ENCODE assay signal across 19 cellular contexts in genomic region chr7:108291791-108292440, GRCh38.
DNase-seq lines count a peak whose midpoint lies in the region; ATAC-seq and TF ChIP-seq lines count a peak whose summit lies in the region.
"Had no signal": no experiment of that assay in that cellular context is flagged by ENCODE, and none has a peak within 500 bp of the region (broad histone marks: within the 10 kb centered on the region; RNA-seq: fewer than 3 reads in every experiment).

No MANE protein-coding gene starts in this region.

- CTCF ChIA-PET in A673 (lab: Charles Lee) = no interaction called here
- CTCF ChIA-PET in HEK293 (lab: Yijun Ruan, JAX) = no interaction called here
- CTCF ChIA-PET in PC-3 (lab: Charles Lee) = no interaction called here

- peaks cover 10% of the 10 kb centered on the region for H3K27me3 Mint-ChIP-seq in activated T-helper 2 cell treated with anti-CD3 and anti-CD28 coated beads, Interferon-gamma antibody, Interleukin-2, Interleukin-4, amounts not matched to agents 10 μg/mL and 5 μg/mL and 100 μg/mL, durations not matched to agents 14 hours and 24 hours and 36 hours (ENCODE audit: low read depth)
- H3K27me3 Mint-ChIP-seq: naive thymus-derived CD8-positive, alpha-beta T cell had no signal

- no peaks in the 10 kb centered on the region for H3K9me3 Mint-ChIP-seq in activated T-helper 2 cell treated with anti-CD3 and anti-CD28 coated beads, Interferon-gamma antibody, Interleukin-2, Interleukin-4, amounts not matched to agents 10 μg/mL and 5 μg/mL and 100 μg/mL, durations not matched to agents 14 hours and 24 hours and 36 hours

- no peak overlapping the region for H3K4me2 ChIP-seq in PC-3 (ENCODE audit: low read length)

- peak overlapping the region; percentile 86 for H3K27ac ChIP-seq in A673 (ENCODE audit: low read depth, low read length, poor library complexity, severe bottlenecking)
- no peak overlapping the region for H3K27ac ChIP-seq in HEK293 (ENCODE audit: extremely low read depth, low read depth, low read length)
- no peak overlapping the region for H3K27ac ChIP-seq in right cardiac atrium (ENCODE audit: low read length)
- no peak overlapping the region for H3K27ac ChIP-seq in PC-3 (ENCODE audit: low read length)
- H3K27ac ChIP-seq: coronary artery had no signal

- TF ChIP-seq CTCF in A673 (conservative IDR thresholded peaks at IDR 0.05; ENCODE audit: low read depth, low read length) (no peak), HEK293 (tag by site-specific recombination; IDR thresholded peaks at IDR 0.05) (no peak), cardiac fibroblast (IDR thresholded peaks at IDR 0.05; ENCODE audit: low read depth, low read length) (no peak), PC-3 (conservative IDR thresholded peaks at IDR 0.05; ENCODE audit: low read depth, low read length) (no peak)

- DNase-seq in A673 (ENCODE audit: low spot score) (no peak), cardiac fibroblast (ENCODE audit: low read depth in 2 of 2) (peak; percentile 76 to 88), right cardiac atrium (no peak), PC-3 (no peak), inferior parietal cortex (ENCODE audit: extremely low spot score) (no peak), AG20443 (ENCODE audit: low spot score) (no peak)
- no peak for DNase-seq in activated T-helper 2 cell treated with anti-CD3 and anti-CD28 coated beads, Interferon-gamma antibody, Interleukin-2, Interleukin-4, amounts not matched to agents 10 μg/mL and 5 μg/mL and 100 μg/mL, durations not matched to agents 14 hours and 24 hours and 36 hours (ENCODE audit: low spot score)
- DNase-seq: activated CD8-positive, alpha-beta memory T cell treated with anti-CD3 and anti-CD28 coated beads for 24 hours; activated T-cell treated with anti-CD3 and anti-CD28 coated beads, Interleukin-2, amount 50 U/mL, for 48 hours; HCEC 1CT; mesendoderm; naive thymus-derived CD8-positive, alpha-beta T cell; NCI-H2029 treated with DMSO at 0.1 percent for 48 hours; NCI-H510A; small intestine; stimulated activated naive CD4-positive, alpha-beta T cell had no signal

- no peaks in the 10 kb centered on the region for H4K20me1 ChIP-seq in PC-3 (ENCODE audit: low read length)

- intact Hi-C loops in A673 (cut with micrococcal nuclease; ENCODE audit: unreplicated experiment) = loop anchor here (2.0 to 5.0 kb wide), 2 partner anchors 110 to 163 kb away; no protein-coding TSS in a partner anchor
- intact Hi-C loops in right cardiac atrium (cut with DNase I) = no loop called here
- intact Hi-C loops in PC-3 (cut with micrococcal nuclease) = no loop called here
- intact Hi-C loops in activated T-helper 2 cell treated with anti-CD3 and anti-CD28 coated beads, Interferon-gamma antibody, Interleukin-2, Interleukin-4, amounts not matched to agents 10 μg/mL and 5 μg/mL and 100 μg/mL, durations not matched to agents 14 hours and 24 hours and 36 hours (cut with micrococcal nuclease) = no loop called here

- no peak overlapping the region for H3K27ac Mint-ChIP-seq in activated T-helper 2 cell treated with anti-CD3 and anti-CD28 coated beads, Interferon-gamma antibody, Interleukin-2, Interleukin-4, amounts not matched to agents 10 μg/mL and 5 μg/mL and 100 μg/mL, durations not matched to agents 14 hours and 24 hours and 36 hours
- H3K27ac Mint-ChIP-seq: activated naive CD4-positive, alpha-beta T cell treated with anti-CD3 and anti-CD28 coated beads, Interleukin-2, amount 50 U/mL, for 24 hours had no signal

- peaks cover 85% of the 10 kb centered on the region for H3K4me1 ChIP-seq in A673 (ENCODE audit: insufficient read depth, low read length, poor library complexity, severe bottlenecking)
- H3K4me1 ChIP-seq in HEK293 (ENCODE audit: control insufficient read depth, insufficient read depth, low read length) = peaks cover 9% of the 10 kb centered on the region; the same call in 1 of the 2 replicates
- H3K4me1 ChIP-seq in right cardiac atrium (ENCODE audit: control insufficient read depth, insufficient read depth, low read length) = peaks cover 3% of the 10 kb centered on the region
- 0 out of 2 replicates have a peak, but pooled peaks cover 3% of the 10 kb centered on the region for H3K4me1 ChIP-seq in PC-3 (ENCODE audit: insufficient read depth, low read length)

- no peaks in the 10 kb centered on the region for H3K4me1 Mint-ChIP-seq in activated T-helper 2 cell treated with anti-CD3 and anti-CD28 coated beads, Interferon-gamma antibody, Interleukin-2, Interleukin-4, amounts not matched to agents 10 μg/mL and 5 μg/mL and 100 μg/mL, durations not matched to agents 14 hours and 24 hours and 36 hours (ENCODE audit: low read depth)
- H3K4me1 Mint-ChIP-seq: activated naive CD4-positive, alpha-beta T cell treated with anti-CD3 and anti-CD28 coated beads, Interleukin-2, amount 50 U/mL, for 24 hours had no signal

- H3K36me3 ChIP-seq in A673 (ENCODE audit: insufficient read depth, low read length, poor library complexity, severe bottlenecking) (no peaks in the 10 kb centered on the region), HEK293 (ENCODE audit: control insufficient read depth in 2 of 2, insufficient read depth in 1 of 2, low read length in 2 of 2) (no peaks in the 10 kb centered on the region), PC-3 (ENCODE audit: low read depth, low read length) (no peaks in the 10 kb centered on the region)

- POLR2A ChIA-PET in A673 (lab: Charles Lee; ENCODE audit: low non-redundant PET) = interaction anchor here (0.7 kb wide), 1 partner anchor 26 kb away, joined by 3 read pairs; no protein-coding TSS in a partner anchor
- POLR2A ChIA-PET in HEK293 (lab: Yijun Ruan, JAX) = no interaction called here
- POLR2A ChIA-PET in PC-3 (lab: Charles Lee; ENCODE audit: unreplicated experiment) = no interaction called here

- H3K79me2 ChIP-seq in PC-3 (ENCODE audit: low read length) = no peaks in the 10 kb centered on the region

- ATAC-seq in right cardiac atrium = peak; percentile 77 to 88
- no peak for ATAC-seq in PC-3
- ATAC-seq: naive thymus-derived CD8-positive, alpha-beta T cell had no signal

- no peaks in the 10 kb centered on the region for H3K36me3 Mint-ChIP-seq in activated T-helper 2 cell treated with anti-CD3 and anti-CD28 coated beads, Interferon-gamma antibody, Interleukin-2, Interleukin-4, amounts not matched to agents 10 μg/mL and 5 μg/mL and 100 μg/mL, durations not matched to agents 14 hours and 24 hours and 36 hours (ENCODE audit: low read depth)

- H3K9ac ChIP-seq in PC-3 (ENCODE audit: low read length) = no peak overlapping the region

- H3K27me3 ChIP-seq in A673 (replicated peaks; ENCODE audit: insufficient read depth, low read depth, low read length, poor library complexity) (no peaks in the 10 kb centered on the region), right cardiac atrium (ENCODE audit: control insufficient read depth, insufficient read depth) (no peaks in the 10 kb centered on the region), PC-3 (ENCODE audit: low read length) (peaks cover 48% of the 10 kb centered on the region)

- H3K9me3 ChIP-seq in A673 (ENCODE audit: low read depth, low read length, poor library complexity, severe bottlenecking) (no peaks in the 10 kb centered on the region), HEK293 (ENCODE audit: control insufficient read depth, insufficient read depth, low read depth, low read length) (no peaks in the 10 kb centered on the region), right cardiac atrium (ENCODE audit: control insufficient read depth, low read length) (no peaks in the 10 kb centered on the region), PC-3 (ENCODE audit: low read length) (no peaks in the 10 kb centered on the region)

- H2AFZ ChIP-seq in PC-3 (ENCODE audit: low read length) = no peak overlapping the region

- no peak overlapping the region for H3K4me3 Mint-ChIP-seq in activated T-helper 2 cell treated with anti-CD3 and anti-CD28 coated beads, Interferon-gamma antibody, Interleukin-2, Interleukin-4, amounts not matched to agents 10 μg/mL and 5 μg/mL and 100 μg/mL, durations not matched to agents 14 hours and 24 hours and 36 hours (ENCODE audit: low read depth)
- H3K4me3 Mint-ChIP-seq: activated naive CD4-positive, alpha-beta T cell treated with anti-CD3 and anti-CD28 coated beads, Interleukin-2, amount 50 U/mL, for 24 hours; naive thymus-derived CD8-positive, alpha-beta T cell had no signal

- WGBS in right cardiac atrium = 61% methylated on average over 5 of the region's 5 CpGs

- H3K4me3 ChIP-seq in A673 (ENCODE audit: low read depth, low read length, poor library complexity, severe bottlenecking) (no peak overlapping the region), HEK293 (ENCODE audit: low read depth, low read length) (no peak overlapping the region), cardiac fibroblast (replicated peaks in 1 of 2; ENCODE audit: low read depth in 2 of 2, low read length in 2 of 2) (no peak overlapping the region), right cardiac atrium (ENCODE audit: low read length) (no peak overlapping the region), PC-3 (ENCODE audit: low read length) (no peak overlapping the region)
- H3K4me3 ChIP-seq: coronary artery had no signal

- H3F3A ChIP-seq in PC-3 (ENCODE audit: low read length, unreplicated experiment) = no peaks in the 10 kb centered on the region

- no peaks in the 10 kb centered on the region for H3K9me2 ChIP-seq in PC-3 (replicated peaks; ENCODE audit: low read length)

- BruUV-seq in A673 (replicated peaks; lab: Mats Ljungman, UMichigan) = no TSS peak
- BruUV-seq in PC-3 (replicated peaks; lab: Mats Ljungman, UMichigan) = no TSS peak

TF ChIP-seq in HEK293, 187 proteins besides CTCF, POLR2A, EP300 and RAD21:
- TF ChIP-seq ELK4 (IDR thresholded peaks at IDR 0.05; ENCODE audit: borderline replicate concordance, low read depth, low read length) (no peak), ZBTB20 (tag by site-specific recombination; IDR thresholded peaks at IDR 0.05) (peak; percentile 42)

Comparison
In these comparisons a context has a peak if more than half of its experiments do, and no peak if none do; other contexts are left out.
1. DNase-seq: peak in cardiac fibroblast (2 of 2); none in A673 (single experiment), right cardiac atrium (0 of 3), PC-3 (single experiment), activated T-helper 2 cell treated with anti-CD3 and anti-CD28 coated beads, Interferon-gamma antibody, Interleukin-2, Interleukin-4, amounts not matched to agents 10 μg/mL and 5 μg/mL and 100 μg/mL, durations not matched to agents 14 hours and 24 hours and 36 hours (single experiment), inferior parietal cortex (single experiment) and AG20443 (single experiment).